18 cellular contexts compared by ENCODE assay signal in genomic region chr15:36109943-36110658, GRCh38.
A peak's percentile ranks its signal among the peaks of the same experiment; 100 is the strongest.
DNase-seq lines count a peak whose midpoint lies in the region; ATAC-seq and TF ChIP-seq lines count a peak whose summit lies in the region.
"Had no signal": no experiment of that assay in that cellular context is flagged by ENCODE, and none has a peak within 500 bp of the region (broad histone marks: within the 10 kb centered on the region; RNA-seq: fewer than 3 reads in every experiment).

No MANE protein-coding gene starts in this region.

- no peak overlapping the region for H3K4me3 ChIP-seq in fibroblast of mammary gland (ENCODE audit: control insufficient read depth, low read depth, low read length)
- H3K4me3 ChIP-seq in retinal pigment epithelial cell (ENCODE audit: low read length) = no peak overlapping the region
- H3K4me3 ChIP-seq: BLaER1 treated with 17β-estradiol and CSF1 and Interleukin-3, amounts not matched to agents 10 nM and 100 nM; lower lobe of right lung; PC-9 had no signal

- peak; percentile 37; the same call in 2 of the 3 replicates for ATAC-seq in SK-N-SH treated with all-trans-retinoic acid at 6 μM for 48 hours
- ATAC-seq: activated CD8-positive, alpha-beta T cell treated with anti-CD3 and anti-CD28 coated beads for 36 hours; esophagus mucosa; lower lobe of right lung; natural killer cell had no signal

- TF ChIP-seq CTCF in fibroblast of mammary gland (conservative IDR thresholded peaks at IDR 0.05; ENCODE audit: control insufficient read depth, insufficient read depth, low read depth, low read length) (no peak), retinal pigment epithelial cell (conservative IDR thresholded peaks at IDR 0.05; ENCODE audit: low read depth, low read length) (no peak)

- peak; percentile 40 for DNase-seq in GM04504 (ENCODE audit: low read depth)
- peak; percentile 91 for DNase-seq in fibroblast of mammary gland (ENCODE audit: low read depth)
- DNase-seq in retinal pigment epithelial cell (ENCODE audit: low read depth) = peak; percentile 16
- no peak for DNase-seq in SHP77 treated with DMSO at 0.1 percent for 48 hours (lab: John Stamatoyannopoulos, UW)
- no peak for DNase-seq in activated CD4-positive, CD25-positive, alpha-beta regulatory T cell (lab: John Stamatoyannopoulos, UW)
- no peak for DNase-seq in NOMO-1 treated with dmso at 0.1 percent for 144 hours (lab: John Stamatoyannopoulos, UW; ENCODE audit: unreplicated experiment)
- DNase-seq: activated CD8-positive, alpha-beta T cell treated with anti-CD3 and anti-CD28 coated beads for 36 hours; amniotic stem cell; DMS53; lower lobe of right lung; natural killer cell; NCI-H510A treated with DMSO at 0.1 percent for 48 hours; PC-9; substantia nigra; SW 1271 had no signal

TF ChIP-seq in SK-N-SH treated with all-trans-retinoic acid at 6 μM for 48 hours, 23 proteins besides CTCF, POLR2A, EP300 and RAD21:
- TF ChIP-seq ESRRG (CRISPR knock-in tag; IDR thresholded peaks at IDR 0.05) = no peak
- TF ChIP-seq ISL1 (CRISPR knock-in tag; IDR thresholded peaks at IDR 0.05) = peak; percentile 62; the same call in 1 of the 2 replicates

Comparison
In these comparisons a context has a peak if more than half of its experiments do, and no peak if none do; other contexts are left out.
1. DNase-seq: peak in GM04504 (single experiment), fibroblast of mammary gland (single experiment) and retinal pigment epithelial cell (single experiment); none in SHP77 treated with DMSO at 0.1 percent for 48 hours (single experiment), activated CD4-positive, CD25-positive, alpha-beta regulatory T cell (0 of 4) and NOMO-1 treated with dmso at 0.1 percent for 144 hours (single experiment).